In genomic region chr4:147596377-147596776, GRCh38 we compare ENCODE assay signal across 13 cellular contexts. TPM values are rescaled to one million over a fixed set of nuclear protein-coding genes. Genes with fewer than 3 reads are reported as not detected.
A peak's percentile ranks its signal among the peaks of the same experiment; 100 is the strongest.
DNase-seq lines count a peak whose midpoint lies in the region; ATAC-seq and TF ChIP-seq lines count a peak whose summit lies in the region.
"Had no signal": no experiment of that assay in that cellular context is flagged by ENCODE, and none has a peak within 500 bp of the region (broad histone marks: within the 10 kb centered on the region; RNA-seq: fewer than 3 reads in every experiment).

No MANE protein-coding gene starts in this region.

- H3K9me3 ChIP-seq in A673 (ENCODE audit: low read depth, low read length, poor library complexity, severe bottlenecking), result no peaks in the 10 kb centered on the region
- no peaks in the 10 kb centered on the region for H3K9me3 ChIP-seq in GM23248 (ENCODE audit: low read depth)
- H3K9me3 ChIP-seq: tibial nerve had no signal

- POLR2A ChIA-PET in A673 (lab: Charles Lee; ENCODE audit: low non-redundant PET), result no interaction called here

- no TSS peak for BruUV-seq in A673 (replicated peaks; lab: Mats Ljungman, UMichigan)

- H3K4me1 ChIP-seq in A673 (ENCODE audit: insufficient read depth, low read length, poor library complexity, severe bottlenecking) (peaks cover 11% of the 10 kb centered on the region), GM23248 (ENCODE audit: insufficient read depth) (peaks cover 25% of the 10 kb centered on the region)
- H3K4me1 ChIP-seq: tibial nerve had no signal

- CTCF ChIA-PET in A673 (lab: Charles Lee), result no interaction called here

- ATAC-seq in esophagus mucosa (peak; percentile 39), GM21528 (IDR thresholded peaks at IDR 0.05; ENCODE audit: low FRiP score, unreplicated experiment) (no peak), HG02588 (IDR thresholded peaks at IDR 0.05; ENCODE audit: unreplicated experiment) (no peak)
- ATAC-seq: activated CD8-positive, alpha-beta T cell treated with anti-CD3 and anti-CD28 coated beads for 36 hours had no signal

- no peak overlapping the region for H3K9ac ChIP-seq in GM23248

- H3K4me3 ChIP-seq in A673 (ENCODE audit: low read depth, low read length, poor library complexity, severe bottlenecking) (no peak overlapping the region), GM23248 (no peak overlapping the region)
- H3K4me3 ChIP-seq: skin epidermis, tibial nerve had no signal

- WGBS in GM23248 (ENCODE audit: low coverage in 1 of 2, low lambda C conversion rate in 2 of 2, missing lambda C conversion rate in 2 of 2), 2 experiments, result 10 to 12% methylated on average over 1 of the region's 1 CpG

- DNase-seq in A673 (ENCODE audit: low spot score) (peak; percentile 55), GM23248 (peak; percentile 28), RPMI8226 (peak; percentile 11), HuH-7.5 (ENCODE audit: low spot score) (no peak)
- no peak for DNase-seq in stimulated activated CD4-positive, alpha-beta T cell treated with anti-CD3 and anti-CD28 coated beads, Interleukin-2, amount 100 ng/mL, for 48 hours
- DNase-seq: activated CD8-positive, alpha-beta T cell treated with anti-CD3 and anti-CD28 coated beads for 36 hours; MM.1S; NCI-H524 treated with DMSO at 0.1 percent for 48 hours had no signal

- H3K27ac ChIP-seq in A673 (ENCODE audit: low read depth, low read length, poor library complexity, severe bottlenecking), result no peak overlapping the region
- no peak overlapping the region for H3K27ac ChIP-seq in GM23248
- H3K27ac ChIP-seq: skin epidermis, tibial nerve had no signal

- intact Hi-C loops in A673 (cut with micrococcal nuclease; ENCODE audit: unreplicated experiment), result loop anchor here (1.0 kb wide), 1 partner anchor 270 kb away; no protein-coding TSS in a partner anchor

- no peaks in the 10 kb centered on the region for H3K79me2 ChIP-seq in GM23248 (ENCODE audit: insufficient read depth)

- H3K4me2 ChIP-seq in GM23248 (ENCODE audit: unreplicated experiment), result no peak overlapping the region

- H3K36me3 ChIP-seq in A673 (ENCODE audit: insufficient read depth, low read length, poor library complexity, severe bottlenecking), result no peaks in the 10 kb centered on the region
- no peaks in the 10 kb centered on the region for H3K36me3 ChIP-seq in GM23248 (ENCODE audit: low read depth)
- H3K36me3 ChIP-seq: tibial nerve had no signal

- H3K9me2 ChIP-seq in GM23248 (ENCODE audit: insufficient read depth), result no peaks in the 10 kb centered on the region

- in situ Hi-C loops in GM23248 (cut with MboI), result loop anchor here (10.0 kb wide), 1 partner anchor 432 kb away; no protein-coding TSS in a partner anchor

- TF ChIP-seq CTCF in A673 (conservative IDR thresholded peaks at IDR 0.05; ENCODE audit: low read depth, low read length), result peak; percentile 47; the same call in 1 of the 2 replicates

- H3K27me3 ChIP-seq in A673 (replicated peaks; ENCODE audit: insufficient read depth, low read depth, low read length, poor library complexity) (no peaks in the 10 kb centered on the region), GM23248 (replicated peaks; ENCODE audit: insufficient read depth) (no peaks in the 10 kb centered on the region)
- H3K27me3 ChIP-seq: tibial nerve had no signal

- peaks cover 12% of the 10 kb centered on the region; the same call in 1 of the 2 replicates for H3F3A ChIP-seq in GM23248 (ENCODE audit: insufficient read depth)

- no peaks in the 10 kb centered on the region for H4K20me1 ChIP-seq in GM23248 (ENCODE audit: insufficient read depth)

- no peak overlapping the region for H2AFZ ChIP-seq in GM23248

RNA-seq across cellular contexts. Expression of gene TMEM184C, which starts 20.8 kb away (rescaled TPM):
- total RNA-seq in A673 (2021) (36.3 and 38.7 TPM in 2 replicates), esophagus mucosa (18.1 TPM)
- total RNA-seq in GM23248 (2014; rRNA removed; shearing (Covaris generic)), result 36.5 and 36.8 TPM in 2 replicates
- 26.2 and 30.9 TPM in 2 replicates for polyA plus RNA-seq in GM23248 (2016; fragmentation: Nextera tagmentation; extraction: Ambion mirVana)

Comparison
In these comparisons a context has a peak if more than half of its experiments do, and no peak if none do; other contexts are left out.
1. DNase-seq: peak in A673 (single experiment), GM23248 (single experiment) and RPMI8226 (single experiment); none in HuH-7.5 (single experiment) and stimulated activated CD4-positive, alpha-beta T cell treated with anti-CD3 and anti-CD28 coated beads, Interleukin-2, amount 100 ng/mL, for 48 hours (0 of 2).